In genomic region chr7:92456241-92456640, GRCh38 we compare ENCODE assay signal across 24 cellular contexts. TPM values are rescaled to one million over a fixed set of nuclear protein-coding genes. Genes with fewer than 3 reads are reported as not detected.
DNase-seq lines count a peak whose midpoint lies in the region; ATAC-seq and TF ChIP-seq lines count a peak whose summit lies in the region.
"Had no signal": no experiment of that assay in that cellular context is flagged by ENCODE, and none has a peak within 500 bp of the region (broad histone marks: within the 10 kb centered on the region; RNA-seq: fewer than 3 reads in every experiment).

No MANE protein-coding gene starts in this region.

- H4K20me1 ChIP-seq in IMR-90 (ENCODE audit: insufficient read depth, low read length) (0 out of 2 replicates have a peak, but pooled peaks cover 2% of the 10 kb centered on the region), osteoblast (ENCODE audit: insufficient read depth, low read length) (peaks cover 3% of the 10 kb centered on the region), PC-9 (ENCODE audit: insufficient read depth) (no peaks in the 10 kb centered on the region; the same call in 1 of the 2 replicates)

- no peak overlapping the region for H2BK20ac ChIP-seq in IMR-90 (ENCODE audit: low read depth, low read length)

- no peaks in the 10 kb centered on the region for H3K9me2 ChIP-seq in PC-9 (ENCODE audit: insufficient read depth)

- no peak overlapping the region for H3K27ac ChIP-seq in IMR-90 (ENCODE audit: insufficient read depth, low read length)
- H3K27ac ChIP-seq in osteoblast (ENCODE audit: low read depth, low read length): peak overlapping the region; percentile 30
- no peak overlapping the region for H3K27ac ChIP-seq in PC-9
- H3K27ac ChIP-seq: A549, SJSA1 had no signal

- H2BK120ac ChIP-seq in IMR-90 (ENCODE audit: low read depth, low read length): no peak overlapping the region

- CTCF ChIA-PET in IMR-90 (lab: Yijun Ruan, JAX): no interaction called here
- CTCF ChIA-PET in PC-9 (lab: Charles Lee): no interaction called here

- H2AFZ ChIP-seq in IMR-90 (replicated peaks; ENCODE audit: low read length, poor library complexity): no peak overlapping the region
- no peak overlapping the region for H2AFZ ChIP-seq in osteoblast (ENCODE audit: low read length)
- H2AFZ ChIP-seq in PC-9: no peak overlapping the region

- BruUV-seq in IMR-90 (replicated peaks; lab: Mats Ljungman, UMichigan) (no TSS peak), PC-9 (replicated peaks; lab: Mats Ljungman, UMichigan) (no TSS peak)

- H3K4me3 ChIP-seq in IMR-90 (ENCODE audit: insufficient read depth, low read depth, low read length) (no peak overlapping the region), choroid plexus epithelial cell (ENCODE audit: low read depth, low read length) (no peak overlapping the region), osteoblast (ENCODE audit: insufficient read depth, low read length) (no peak overlapping the region), PC-9 (no peak overlapping the region)
- H3K4me3 ChIP-seq: A549, SJSA1 had no signal

- no peaks in the 10 kb centered on the region for H3K27me3 ChIP-seq in IMR-90 (ENCODE audit: control insufficient read depth, insufficient read depth, low read length)
- H3K27me3 ChIP-seq in osteoblast (ENCODE audit: insufficient read depth, low read length): no peaks in the 10 kb centered on the region
- H3K27me3 ChIP-seq in PC-9 (ENCODE audit: insufficient read depth, low read depth): no peaks in the 10 kb centered on the region
- H3K27me3 ChIP-seq: SJSA1 had no signal

- no peak overlapping the region for H4K91ac ChIP-seq in IMR-90 (ENCODE audit: insufficient read depth, low read depth, low read length)

- H4K5ac ChIP-seq in IMR-90 (ENCODE audit: low read depth, low read length): no peak overlapping the region

- H3K4me2 ChIP-seq in IMR-90 (ENCODE audit: low read depth, low read length): no peak overlapping the region
- H3K4me2 ChIP-seq in osteoblast (ENCODE audit: insufficient read depth, low read length): no peak overlapping the region
- no peak overlapping the region for H3K4me2 ChIP-seq in PC-9
- H3K4me2 ChIP-seq: A549 had no signal

- H3K4me1 ChIP-seq in IMR-90 (ENCODE audit: control insufficient read depth, insufficient read depth, low read length) (no peaks in the 10 kb centered on the region), osteoblast (ENCODE audit: insufficient read depth, low read length) (no peaks in the 10 kb centered on the region), PC-9 (replicated peaks; ENCODE audit: insufficient read depth) (peaks cover 18% of the 10 kb centered on the region; the same call in 1 of the 2 replicates)
- H3K4me1 ChIP-seq: SJSA1 had no signal

- no peak overlapping the region for H2BK5ac ChIP-seq in IMR-90 (ENCODE audit: low read depth, low read length, poor library complexity, severe bottlenecking)

- H3K56ac ChIP-seq in IMR-90 (ENCODE audit: extremely low read depth, insufficient read depth, low read length): no peak overlapping the region

- no peak overlapping the region for H3K14ac ChIP-seq in IMR-90 (replicated peaks; ENCODE audit: low read depth, low read length)

- H3K27ac Mint-ChIP-seq in activated T-helper 17 cell treated with anti-CD3 and anti-CD28 coated beads, Interleukin-2, amount 50 U/mL, for 72 hours: no peak overlapping the region
- H3K27ac Mint-ChIP-seq: CD4-positive, CD25-positive, alpha-beta regulatory T cell had no signal

- ATAC-seq in IMR-90 (ENCODE audit: low read depth) (no peak), HG03280 (IDR thresholded peaks at IDR 0.05; ENCODE audit: unreplicated experiment) (no peak)
- ATAC-seq in activated T-helper 17 cell treated with anti-CD3 and anti-CD28 coated beads, Interleukin-2, amount 50 U/mL, for 72 hours (replicated peaks): no peak
- ATAC-seq: A549, Right ventricle myocardium inferior had no signal

- H2AK5ac ChIP-seq in IMR-90 (ENCODE audit: low read depth, low read length): no peak overlapping the region

- no peak overlapping the region for H3K4me3 Mint-ChIP-seq in activated T-helper 17 cell treated with anti-CD3 and anti-CD28 coated beads, Interleukin-2, amount 50 U/mL, for 72 hours
- H3K4me3 Mint-ChIP-seq: CD4-positive, CD25-positive, alpha-beta regulatory T cell had no signal

- H2AK9ac ChIP-seq in IMR-90 (replicated peaks; ENCODE audit: low read depth, low read length, poor library complexity): no peak overlapping the region

- no peak overlapping the region for H3K4ac ChIP-seq in IMR-90 (ENCODE audit: low read depth, low read length)

- no peaks in the 10 kb centered on the region for H3K9me3 ChIP-seq in IMR-90 (ENCODE audit: control insufficient read depth, insufficient read depth, low read length)
- no peaks in the 10 kb centered on the region for H3K9me3 ChIP-seq in osteoblast (ENCODE audit: low read depth, low read length)
- H3K9me3 ChIP-seq in PC-9 (ENCODE audit: insufficient read depth, low read depth): no peaks in the 10 kb centered on the region
- H3K9me3 ChIP-seq: A549, SJSA1 had no signal

- peaks cover 14% of the 10 kb centered on the region; the same call in 1 of the 2 replicates for H3F3A ChIP-seq in PC-9 (ENCODE audit: insufficient read depth, low read depth)

- H3K23ac ChIP-seq in IMR-90 (ENCODE audit: low read depth, low read length): no peak overlapping the region

- no peak overlapping the region for H3K18ac ChIP-seq in IMR-90 (ENCODE audit: low read depth, low read length)

- H3K79me2 ChIP-seq in osteoblast (ENCODE audit: insufficient read depth, low read length) (peaks cover 14% of the 10 kb centered on the region), PC-9 (ENCODE audit: low read depth) (no peaks in the 10 kb centered on the region)

- H3K9ac ChIP-seq in IMR-90 (ENCODE audit: low read depth, low read length): no peak overlapping the region

- no CpG with 5 or more reads among the region's 2 CpGs for WGBS in IMR-90 (ENCODE audit: extremely low coverage in 2 of 2, insufficient read length in 1 of 2), 2 experiments

- H3K4me1 Mint-ChIP-seq in activated T-helper 17 cell treated with anti-CD3 and anti-CD28 coated beads, Interleukin-2, amount 50 U/mL, for 72 hours: no peaks in the 10 kb centered on the region

- intact Hi-C loops in IMR-90 (cut with micrococcal nuclease): no loop called here
- intact Hi-C loops in PC-9 (cut with micrococcal nuclease; ENCODE audit: unreplicated experiment): no loop called here

- H3K79me1 ChIP-seq in IMR-90 (ENCODE audit: low read depth in 1 of 2, low read length in 2 of 2): peaks cover 15% of the 10 kb centered on the region in 2 experiments; a peak in 3 of 4 replicates

- H3K36me3 ChIP-seq in IMR-90 (ENCODE audit: control insufficient read depth, insufficient read depth, low read length): peaks cover 23% of the 10 kb centered on the region
- H3K36me3 ChIP-seq in osteoblast (ENCODE audit: insufficient read depth, low read length): peaks cover 60% of the 10 kb centered on the region
- peaks cover 14% of the 10 kb centered on the region for H3K36me3 ChIP-seq in PC-9 (ENCODE audit: low read depth)

- POLR2A ChIA-PET in IMR-90 (lab: Charles Lee; ENCODE audit: unreplicated experiment) (no interaction called here), PC-9 (lab: Charles Lee; ENCODE audit: unreplicated experiment) (no interaction called here)

- no peaks in the 10 kb centered on the region for H3K27me3 Mint-ChIP-seq in activated T-helper 17 cell treated with anti-CD3 and anti-CD28 coated beads, Interleukin-2, amount 50 U/mL, for 72 hours
- H3K27me3 Mint-ChIP-seq: CD4-positive, CD25-positive, alpha-beta regulatory T cell had no signal

- no peaks in the 10 kb centered on the region for H3K9me1 ChIP-seq in IMR-90 (ENCODE audit: insufficient read depth, low read length)

- H4K8ac ChIP-seq in IMR-90 (ENCODE audit: low read depth in 2 of 2, low read length in 2 of 2): no peak overlapping the region

- no peak for TF ChIP-seq POLR2A in IMR-90 (IDR thresholded peaks at IDR 0.05; ENCODE audit: low read depth, low read length)

- in situ Hi-C loops in IMR-90 (cut with MboI; ENCODE audit: low sequenced_read_pairs): loop anchor here (10.0 kb wide), 1 partner anchor 571 kb away; the partner anchor contains the start of gene MTERF1

- TF ChIP-seq RAD21 in IMR-90 (IDR thresholded peaks at IDR 0.05; ENCODE audit: low read length): no peak

- no peak overlapping the region for H2BK15ac ChIP-seq in IMR-90 (ENCODE audit: low read depth, low read length)

- no peaks in the 10 kb centered on the region for H3K9me3 Mint-ChIP-seq in activated T-helper 17 cell treated with anti-CD3 and anti-CD28 coated beads, Interleukin-2, amount 50 U/mL, for 72 hours
- H3K9me3 Mint-ChIP-seq: CD4-positive, CD25-positive, alpha-beta regulatory T cell had no signal

- TF ChIP-seq CTCF in IMR-90 (conservative IDR thresholded peaks at IDR 0.05; ENCODE audit: low read depth, low read length) (no peak), choroid plexus epithelial cell (conservative IDR thresholded peaks at IDR 0.05; ENCODE audit: low read depth, low read length) (no peak), osteoblast (IDR thresholded peaks at IDR 0.05; ENCODE audit: extremely low read depth, low read depth, low read length) (no peak), PC-9 (conservative IDR thresholded peaks at IDR 0.05) (no peak)

- peaks cover 45% of the 10 kb centered on the region for H3K36me3 Mint-ChIP-seq in activated T-helper 17 cell treated with anti-CD3 and anti-CD28 coated beads, Interleukin-2, amount 50 U/mL, for 72 hours (ENCODE audit: low read depth)

- DNase-seq in ELR (ENCODE audit: low read depth): peak; percentile 30
- peak; percentile 46 for DNase-seq in IMR-90
- DNase-seq in choroid plexus epithelial cell (ENCODE audit: low read depth): peak; percentile 15
- DNase-seq in osteoblast (ENCODE audit: insufficient read length, low spot score, missing footprints): no peak
- no peak for DNase-seq in GM19240 (ENCODE audit: insufficient read length, low spot score)
- no peak for DNase-seq in PC-9
- DNase-seq: CD4-positive, CD25-positive, alpha-beta regulatory T cell; COR-L47; DMS79; H7; Karpas-422; NCI-H1417; NCI-H187; NCI-H446; NCI-H526; OCI-M1 had no signal

- dilution Hi-C loops in IMR-90 (cut with HindIII; ENCODE audit: low sequenced_read_pairs, unreplicated experiment): no loop called here

TF ChIP-seq in IMR-90, 13 proteins besides CTCF, POLR2A, EP300 and RAD21 (continues in another document):
- TF ChIP-seq MXI1 (IDR thresholded peaks at IDR 0.05; ENCODE audit: borderline replicate concordance, low read depth, low read length): no peak

RNA-seq across cellular contexts. Expression of gene GATAD1, which starts 9.0 kb away (rescaled TPM):
- total RNA-seq in IMR-90 (2012; rRNA removed) (9.3 and 10.3 TPM in 2 replicates), osteoblast (42.7 and 51.3 TPM in 2 replicates), PC-9 (2021) (39.4 and 41.7 TPM in 2 replicates)
- 12.2 and 15.2 TPM in 2 replicates for polyA plus RNA-seq in IMR-90 (2012; rRNA removed)
- 3.8 and 5.8 TPM in 2 replicates for polyA plus RNA-seq in IMR-90 (2012; cell fraction: cytosol; rRNA removed)
- 9.4 and 43.7 TPM in 2 replicates for polyA plus RNA-seq in IMR-90 (2012; cell fraction: nucleus; rRNA removed; ENCODE audit: low replicate concordance)
- total RNA-seq in activated T-helper 17 cell treated with anti-CD3 and anti-CD28 coated beads, Interleukin-2, amount 50 U/mL, for 72 hours: 10 to 100 TPM; 16.1 to 24.3 TPM

RNA-seq across cellular contexts. Expression of gene ERVW-1, which starts 21.5 kb away (rescaled TPM):
- not detected in 2 replicates for total RNA-seq in IMR-90 (2012; rRNA removed)
- polyA plus RNA-seq in IMR-90 (2012; rRNA removed): not detected in 2 replicates
- not detected in 2 replicates for polyA plus RNA-seq in IMR-90 (2012; cell fraction: cytosol; rRNA removed)
- 0.02 TPM in 1 of 2 replicates, not detected in the other for polyA plus RNA-seq in IMR-90 (2012; cell fraction: nucleus; rRNA removed; ENCODE audit: low replicate concordance)
- total RNA-seq in osteoblast: not detected in 2 replicates
- not detected in 2 replicates for total RNA-seq in PC-9 (2021)
- not detected for total RNA-seq in activated T-helper 17 cell treated with anti-CD3 and anti-CD28 coated beads, Interleukin-2, amount 50 U/mL, for 72 hours
- total RNA-seq: CD4-positive, CD25-positive, alpha-beta regulatory T cell; G401; MCF 10A; Right ventricle myocardium inferior; SJSA1 had no signal
- polyA plus RNA-seq: A549; BJ; CD4-positive, CD25-positive, alpha-beta regulatory T cell had no signal

Comparison
In these comparisons a context has a peak if more than half of its experiments do, and no peak if none do; other contexts are left out.
1. DNase-seq: peak in ELR (single experiment), IMR-90 (single experiment) and choroid plexus epithelial cell (single experiment); none in osteoblast (single experiment), GM19240 (single experiment) and PC-9 (0 of 2).